In genomic region chr22:40374567-40374966, GRCh38 we compare ENCODE assay signal across 19 cellular contexts. TPM values are rescaled to one million over a fixed set of nuclear protein-coding genes. Genes with fewer than 3 reads are reported as not detected.
DNase-seq lines count a peak whose midpoint lies in the region; ATAC-seq, FAIRE-seq and TF ChIP-seq lines count a peak whose summit lies in the region.
"Had no signal": no experiment of that assay in that cellular context is flagged by ENCODE, and none has a peak within 500 bp of the region (broad histone marks: within the 10 kb centered on the region; RNA-seq: fewer than 3 reads in every experiment).

No MANE protein-coding gene starts in this region.

- H3K9me3 ChIP-seq in A549 (no peaks in the 10 kb centered on the region), BLaER1 (no peaks in the 10 kb centered on the region), Karpas-422 (ENCODE audit: low read length) (no peaks in the 10 kb centered on the region), SU-DHL-6 (ENCODE audit: insufficient read depth, low read length) (no peaks in the 10 kb centered on the region)
- H3K9me3 ChIP-seq: Caco-2 had no signal

- peaks cover 34% of the 10 kb centered on the region for H3F3A ChIP-seq in SU-DHL-6 (ENCODE audit: insufficient read depth)

- FAIRE-seq in A549 (lab: Jason Lieb, UNC), result no peak
- FAIRE-seq: GM18507 had no signal

- TF ChIP-seq POLR2A in A549 (IDR thresholded peaks at IDR 0.05; ENCODE audit: low read length), result no peak

- H3K4me3 ChIP-seq in A549 (no peak overlapping the region), BLaER1 (no peak overlapping the region), Karpas-422 (ENCODE audit: low read length) (no peak overlapping the region), SU-DHL-6 (ENCODE audit: insufficient read depth, low read length, poor library complexity, severe bottlenecking) (no peak overlapping the region)

- H3K4me2 ChIP-seq in A549 (no peak overlapping the region), BLaER1 (peak overlapping the region; percentile 84), Karpas-422 (ENCODE audit: low read depth, low read length, poor library complexity, severe bottlenecking) (peak overlapping the region; percentile 60), SU-DHL-6 (ENCODE audit: low read depth, low read length, poor library complexity, severe bottlenecking) (peak overlapping the region; percentile 59)

- WGBS in A549 (ENCODE audit: missing lambda C conversion rate), result 84% methylated on average over 7 of the region's 8 CpGs

- H3K27me3 ChIP-seq in BLaER1, result no peaks in the 10 kb centered on the region
- H3K27me3 ChIP-seq in Karpas-422 (ENCODE audit: low read length), result no peaks in the 10 kb centered on the region
- H3K27me3 ChIP-seq in SU-DHL-6 (ENCODE audit: low read length), result no peaks in the 10 kb centered on the region

- peaks cover 3% of the 10 kb centered on the region; the same call in 1 of the 3 replicates for H3K4me1 ChIP-seq in A549
- peaks cover 84% of the 10 kb centered on the region for H3K4me1 ChIP-seq in BLaER1
- H3K4me1 ChIP-seq in Karpas-422 (ENCODE audit: low read length), result peaks cover 65% of the 10 kb centered on the region
- H3K4me1 ChIP-seq: Caco-2 had no signal

- TF ChIP-seq RAD21 in A549 (conservative IDR thresholded peaks at IDR 0.05 in 1 of 2, IDR thresholded peaks at IDR 0.05 in 1 of 2), result no peak

- TF ChIP-seq CTCF in A549 (IDR thresholded peaks at IDR 0.05), result no peak
- TF ChIP-seq CTCF in SU-DHL-6 (IDR thresholded peaks at IDR 0.05; ENCODE audit: insufficient read depth, low read length, poor library complexity, severe bottlenecking), result no peak
- TF ChIP-seq CTCF in RWPE1 (conservative IDR thresholded peaks at IDR 0.05; ENCODE audit: low read depth), result no peak

- no peak for DNase-seq in A549 (ENCODE audit: low read depth in 1 of 2, low spot score in 1 of 2)
- no peak for DNase-seq in Karpas-422
- DNase-seq in RWPE1 (ENCODE audit: low spot score), result no peak
- DNase-seq in Ammon's horn (ENCODE audit: low spot score), result no peak
- DNase-seq in cerebellum (ENCODE audit: low spot score), result no peak
- DNase-seq: 8988T; Caco-2; CD4-positive, CD25-positive, alpha-beta regulatory T cell; CD8-positive, alpha-beta T cell; DMS153; GF-D8; GOT3; H7; HCEC 1CT had no signal

- no peak for TF ChIP-seq EP300 in A549 (IDR thresholded peaks at IDR 0.05)

- H4K20me1 ChIP-seq in BLaER1 (peaks cover 24% of the 10 kb centered on the region; the same call in 1 of the 2 replicates), Karpas-422 (ENCODE audit: insufficient read depth, low read depth, low read length) (no peaks in the 10 kb centered on the region), SU-DHL-6 (ENCODE audit: low read depth, low read length) (no peaks in the 10 kb centered on the region)

- no peak overlapping the region for H3K27ac ChIP-seq in A549
- H3K27ac ChIP-seq in BLaER1, result no peak overlapping the region
- peak overlapping the region; percentile 100 for H3K27ac ChIP-seq in Karpas-422 (ENCODE audit: low read length)
- H3K27ac ChIP-seq in SU-DHL-6 (ENCODE audit: low read depth, low read length), result peak overlapping the region; percentile 44
- H3K27ac ChIP-seq in RWPE1, result no peak overlapping the region
- H3K27ac ChIP-seq: C4-2B had no signal

- H3K9ac ChIP-seq in BLaER1, result no peak overlapping the region
- H3K9ac ChIP-seq in Karpas-422 (ENCODE audit: low read length), result 0 out of 2 replicates have a peak overlapping the region, but pooled peaks have one; percentile 64
- H3K9ac ChIP-seq in SU-DHL-6 (ENCODE audit: low read length), result no peak overlapping the region

- CTCF ChIA-PET in A549 (lab: Yijun Ruan, JAX), result no interaction called here
- CTCF ChIA-PET in RWPE1 (lab: Yijun Ruan, JAX), result no interaction called here

- POLR2A ChIA-PET in A549 (lab: Yijun Ruan, JAX), result interaction anchor here (0.6 kb wide), 1 partner anchor 103 kb away, joined by 11 read pairs; no protein-coding TSS in a partner anchor
- POLR2A ChIA-PET in RWPE1 (lab: Yijun Ruan, JAX; ENCODE audit: low non-redundant PET), result no interaction called here

- peaks cover 20% of the 10 kb centered on the region; the same call in 1 of the 2 replicates for H3K36me3 ChIP-seq in BLaER1
- H3K36me3 ChIP-seq in Karpas-422 (ENCODE audit: insufficient read depth, low read length), result peaks cover 26% of the 10 kb centered on the region
- H3K36me3 ChIP-seq in SU-DHL-6 (ENCODE audit: low read length), result peaks cover 4% of the 10 kb centered on the region; the same call in 1 of the 2 replicates

- peaks cover 73% of the 10 kb centered on the region for H3K79me2 ChIP-seq in Karpas-422 (ENCODE audit: low read length)
- H3K79me2 ChIP-seq in SU-DHL-6 (ENCODE audit: insufficient read depth, low read length), result peaks cover 83% of the 10 kb centered on the region

- ATAC-seq in A549 (no peak), GM18870 (IDR thresholded peaks at IDR 0.05; ENCODE audit: unreplicated experiment) (no peak)
- ATAC-seq: CD8-positive, alpha-beta T cell had no signal

- H3K9me2 ChIP-seq in Karpas-422 (replicated peaks; ENCODE audit: insufficient read depth, low read length), result no peaks in the 10 kb centered on the region
- no peaks in the 10 kb centered on the region for H3K9me2 ChIP-seq in SU-DHL-6 (replicated peaks; ENCODE audit: insufficient read depth, low read length)

- no peak overlapping the region for H2AFZ ChIP-seq in Karpas-422 (ENCODE audit: low read length)
- H2AFZ ChIP-seq in SU-DHL-6 (ENCODE audit: low read depth, low read length, severe bottlenecking), result no peak overlapping the region

TF ChIP-seq in A549, 52 proteins besides CTCF, POLR2A, EP300 and RAD21:
- TF ChIP-seq NFE2L2 (conservative IDR thresholded peaks at IDR 0.05; ENCODE audit: low read length) (peak; percentile 86), BCL3 (IDR thresholded peaks at IDR 0.05) (no peak)

RNA-seq across cellular contexts. Expression of gene SGSM3, which starts 4.2 kb away (rescaled TPM):
- polyA plus RNA-seq in A549 (2011; rRNA removed) (18.6 and 20.4 TPM in 2 replicates), A549 (2017; fragmentation: RNase III; extraction: RNeasy Plus Mini Kit Qiagen cat#74134 plus additional on column Dnase treatment) (22.0 to 24.8 TPM (median 24.7 TPM) in 3 replicates)
- polyA plus RNA-seq in A549 (2012; cell fraction: cytosol; rRNA removed), result 23.1 and 27.4 TPM in 2 replicates
- polyA plus RNA-seq in A549 (2012; cell fraction: nucleus; rRNA removed), result 185 and 253 TPM in 2 replicates
- 15.0 and 19.7 TPM in 2 replicates for polyA minus RNA-seq in A549 (2011; rRNA and poly(A)+ RNA removed)
- 108 and 251 TPM in 2 replicates for total RNA-seq in Karpas-422 (2014; rRNA removed; shearing (Covaris generic); ENCODE audit: low replicate concordance)
- total RNA-seq in cerebellum, result 32.7 TPM

RNA-seq across cellular contexts. Expression of gene ADSL, which starts 28.3 kb away (rescaled TPM):
- polyA plus RNA-seq in A549 (2011; rRNA removed) (126 TPM in 2 replicates), A549 (2017; fragmentation: RNase III; extraction: RNeasy Plus Mini Kit Qiagen cat#74134 plus additional on column Dnase treatment) (85.6 to 105 TPM (median 87.6 TPM) in 3 replicates)
- 117 and 119 TPM in 2 replicates for polyA plus RNA-seq in A549 (2012; cell fraction: cytosol; rRNA removed)
- 113 and 136 TPM in 2 replicates for polyA plus RNA-seq in A549 (2012; cell fraction: nucleus; rRNA removed)
- 113 and 114 TPM in 2 replicates for polyA minus RNA-seq in A549 (2011; rRNA and poly(A)+ RNA removed)
- total RNA-seq in Karpas-422 (2014; rRNA removed; shearing (Covaris generic); ENCODE audit: low replicate concordance), result 165 and 188 TPM in 2 replicates
- 48.7 TPM for total RNA-seq in cerebellum

Comparison
In these comparisons a context has a peak if more than half of its experiments do, and no peak if none do; other contexts are left out.
1. H3K27ac ChIP-seq: peak in Karpas-422 (single experiment) and SU-DHL-6 (single experiment); none in A549 (0 of 2), BLaER1 (single experiment) and RWPE1 (single experiment).